ENCODE assay signal across 8 cellular contexts in genomic region chr19:48398329-48399235, GRCh38. TPM values are rescaled to one million over a fixed set of nuclear protein-coding genes. Genes with fewer than 3 reads are reported as not detected.
A peak's percentile ranks its signal among the peaks of the same experiment; 100 is the strongest.
DNase-seq lines count a peak whose midpoint lies in the region; ATAC-seq and TF ChIP-seq lines count a peak whose summit lies in the region.

No MANE protein-coding gene starts in this region.

- peak overlapping the region; percentile 63 to 89 for H3K27ac Mint-ChIP-seq in natural killer cell treated with Interleukin-12 subunit alpha and Interleukin-12 subunit beta and Interleukin-15 and Interleukin-18, amount 100 ng/mL, for 72 hours
- peak overlapping the region; percentile 86 for H3K27ac Mint-ChIP-seq in stimulated activated naive CD8-positive, alpha-beta T cell treated with anti-CD3 and anti-CD28 coated beads, Interleukin-15, Interleukin-2, amounts not matched to agents 100 ng/mL and 50 ng/mL, for 24 hours

- TF ChIP-seq POLR2A in GM10847 (IDR thresholded peaks at IDR 0.05; ENCODE audit: extremely low read depth, insufficient read length), result peak; percentile 43
- no peak for TF ChIP-seq POLR2A in esophagus muscularis mucosa (IDR thresholded peaks at IDR 0.05; ENCODE audit: low read depth)

- intact Hi-C loops in esophagus muscularis mucosa (cut with DNase I), result no loop called here

- H3K9me3 ChIP-seq in esophagus muscularis mucosa, result no peaks in the 10 kb centered on the region

- H3K36me3 ChIP-seq in esophagus muscularis mucosa, result no peaks in the 10 kb centered on the region

- peak overlapping the region; percentile 98 for H3K4me3 Mint-ChIP-seq in natural killer cell treated with Interleukin-12 subunit alpha and Interleukin-12 subunit beta and Interleukin-15 and Interleukin-18, amount 100 ng/mL, for 72 hours
- peak overlapping the region; percentile 84 for H3K4me3 Mint-ChIP-seq in stimulated activated naive CD8-positive, alpha-beta T cell treated with anti-CD3 and anti-CD28 coated beads, Interleukin-15, Interleukin-2, amounts not matched to agents 100 ng/mL and 50 ng/mL, for 24 hours

- H3K27me3 ChIP-seq in esophagus muscularis mucosa, result peaks cover 7 to 58% (median 47%) of the 10 kb centered on the region in 4 donors

- H3K4me3 ChIP-seq in esophagus muscularis mucosa, result peak overlapping the region; percentile 44 to 62 (median 46)

- no peak for TF ChIP-seq EP300 in esophagus muscularis mucosa (IDR thresholded peaks at IDR 0.05)

- peaks cover 4% of the 10 kb centered on the region for H3K9me3 Mint-ChIP-seq in natural killer cell treated with Interleukin-12 subunit alpha and Interleukin-12 subunit beta and Interleukin-15 and Interleukin-18, amount 100 ng/mL, for 72 hours
- H3K9me3 Mint-ChIP-seq in stimulated activated naive CD8-positive, alpha-beta T cell treated with anti-CD3 and anti-CD28 coated beads, Interleukin-15, Interleukin-2, amounts not matched to agents 100 ng/mL and 50 ng/mL, for 24 hours, result peaks cover 3% of the 10 kb centered on the region

- WGBS in esophagus muscularis mucosa, result 33% methylated on average over 15 of the region's 109 CpGs

- no peaks in the 10 kb centered on the region for H3K36me3 Mint-ChIP-seq in natural killer cell treated with Interleukin-12 subunit alpha and Interleukin-12 subunit beta and Interleukin-15 and Interleukin-18, amount 100 ng/mL, for 72 hours
- no peaks in the 10 kb centered on the region for H3K36me3 Mint-ChIP-seq in stimulated activated naive CD8-positive, alpha-beta T cell treated with anti-CD3 and anti-CD28 coated beads, Interleukin-15, Interleukin-2, amounts not matched to agents 100 ng/mL and 50 ng/mL, for 24 hours (ENCODE audit: low read depth)

- H3K4me1 ChIP-seq in esophagus muscularis mucosa, result peaks cover 19 to 49% (median 33%) of the 10 kb centered on the region in 4 donors

- no peak overlapping the region for H3K27ac ChIP-seq in esophagus muscularis mucosa (replicated peaks in 1 of 4)

- peak; percentile 92 for DNase-seq in NOMO-1 treated with dmso at 0.1 percent for 144 hours (lab: John Stamatoyannopoulos, UW; ENCODE audit: unreplicated experiment)
- DNase-seq in activated T-cell treated with anti-CD3 and anti-CD28 coated beads for 24 hours (ENCODE audit: low read depth), result peak; percentile 79
- no peak for DNase-seq in esophagus muscularis mucosa (ENCODE audit: extremely low spot score)
- peak; percentile 91 for DNase-seq in natural killer cell treated with Interleukin-12 subunit alpha and Interleukin-12 subunit beta and Interleukin-15 and Interleukin-18, amount 100 ng/mL, for 72 hours (ENCODE audit: low spot score)

- TF ChIP-seq CTCF in esophagus muscularis mucosa (IDR thresholded peaks at IDR 0.05), result no peak

- H3K4me1 Mint-ChIP-seq in natural killer cell treated with Interleukin-12 subunit alpha and Interleukin-12 subunit beta and Interleukin-15 and Interleukin-18, amount 100 ng/mL, for 72 hours (ENCODE audit: low read depth in 2 of 2), result peaks cover 47 to 49% of the 10 kb centered on the region in 2 donors
- peaks cover 32% of the 10 kb centered on the region for H3K4me1 Mint-ChIP-seq in stimulated activated naive CD8-positive, alpha-beta T cell treated with anti-CD3 and anti-CD28 coated beads, Interleukin-15, Interleukin-2, amounts not matched to agents 100 ng/mL and 50 ng/mL, for 24 hours (ENCODE audit: low read depth)

- ATAC-seq in HG03108 (IDR thresholded peaks at IDR 0.05; ENCODE audit: unreplicated experiment) (peak; percentile 49), HG02588 (IDR thresholded peaks at IDR 0.05; ENCODE audit: unreplicated experiment) (no peak)
- ATAC-seq in natural killer cell treated with Interleukin-12 subunit alpha and Interleukin-12 subunit beta and Interleukin-15 and Interleukin-18, amount 100 ng/mL, for 72 hours, result peak; percentile 91 to 94

- H3K27me3 Mint-ChIP-seq in natural killer cell treated with Interleukin-12 subunit alpha and Interleukin-12 subunit beta and Interleukin-15 and Interleukin-18, amount 100 ng/mL, for 72 hours, result peaks cover 27 to 36% of the 10 kb centered on the region in 2 donors
- peaks cover 34% of the 10 kb centered on the region for H3K27me3 Mint-ChIP-seq in stimulated activated naive CD8-positive, alpha-beta T cell treated with anti-CD3 and anti-CD28 coated beads, Interleukin-15, Interleukin-2, amounts not matched to agents 100 ng/mL and 50 ng/mL, for 24 hours

RNA-seq across cellular contexts. Expression of gene GRIN2D, which starts 5.1 kb away (rescaled TPM):
- total RNA-seq in esophagus muscularis mucosa, result under 1 TPM; 0.19 to 0.42 (median 0.37) TPM
- under 1 TPM; 0.14 to 0.42 TPM for total RNA-seq in natural killer cell treated with Interleukin-12 subunit alpha and Interleukin-12 subunit beta and Interleukin-15 and Interleukin-18, amount 100 ng/mL, for 72 hours

RNA-seq across cellular contexts. Expression of gene KDELR1, which starts 7.2 kb away (rescaled TPM):
- total RNA-seq in esophagus muscularis mucosa, result 100 to 1,000 TPM in 1 of 4 donors, 10 to 100 TPM in 3; 55.2 to 105 (median 77.6) TPM
- 10 to 100 TPM; 64.4 to 80.9 TPM for total RNA-seq in natural killer cell treated with Interleukin-12 subunit alpha and Interleukin-12 subunit beta and Interleukin-15 and Interleukin-18, amount 100 ng/mL, for 72 hours

RNA-seq across cellular contexts. Expression of gene SYNGR4, which starts 34.4 kb away (rescaled TPM):
- total RNA-seq in esophagus muscularis mucosa, result not detected
- under 1 TPM in 1 of 2 donors, not detected in 1; 0.45 TPM for total RNA-seq in natural killer cell treated with Interleukin-12 subunit alpha and Interleukin-12 subunit beta and Interleukin-15 and Interleukin-18, amount 100 ng/mL, for 72 hours

RNA-seq across cellular contexts. Expression of gene TMEM143, which starts 34.8 kb away (rescaled TPM):
- total RNA-seq in esophagus muscularis mucosa, result 1 to 10 TPM; 4.8 to 8.3 (median 7.1) TPM
- total RNA-seq in natural killer cell treated with Interleukin-12 subunit alpha and Interleukin-12 subunit beta and Interleukin-15 and Interleukin-18, amount 100 ng/mL, for 72 hours, result 10 to 100 TPM in 1 of 2 donors, 1 to 10 TPM in 1; 6.9 to 25.5 TPM

RNA-seq across cellular contexts. Expression of gene GRWD1, which starts 47.2 kb away (rescaled TPM):
- total RNA-seq in esophagus muscularis mucosa, result 10 to 100 TPM; 19.5 to 42.9 (median 31.7) TPM
- 100 to 1,000 TPM in 1 of 2 donors, 10 to 100 TPM in 1; 60.6 to 104 TPM for total RNA-seq in natural killer cell treated with Interleukin-12 subunit alpha and Interleukin-12 subunit beta and Interleukin-15 and Interleukin-18, amount 100 ng/mL, for 72 hours
